In the genomic region with DNA sequence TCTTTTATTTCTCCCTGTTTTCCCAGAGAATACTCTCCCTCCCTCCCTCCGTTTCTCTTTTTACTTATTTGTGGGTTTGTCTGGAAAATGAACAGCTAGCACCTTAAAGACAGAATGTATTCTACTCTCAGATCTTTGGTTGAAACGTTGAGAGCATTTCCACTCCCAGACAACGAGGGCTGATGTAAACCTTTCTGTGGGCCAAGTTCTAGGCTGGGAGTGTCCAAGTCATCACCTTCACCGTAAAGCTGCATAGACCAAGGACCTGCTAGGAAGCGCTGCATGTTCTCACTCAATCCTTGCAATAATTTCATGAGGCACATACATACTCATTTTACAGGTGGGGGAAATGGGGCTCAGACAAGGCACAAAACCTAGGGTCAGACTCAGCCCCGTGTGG, we compare ENCODE assay signal across 8 cellular contexts. TPM values are rescaled to one million over a fixed set of nuclear protein-coding genes. Genes with fewer than 3 reads are reported as not detected.
DNase-seq lines count a peak whose midpoint lies in the region; ATAC-seq and TF ChIP-seq lines count a peak whose summit lies in the region.

No MANE protein-coding gene starts in this region.

- no peak overlapping the region for H2AFZ ChIP-seq in mammary epithelial cell (ENCODE audit: low read depth, low read length)

- no peaks in the 10 kb centered on the region for H3K27me3 Mint-ChIP-seq in stimulated activated naive CD8-positive, alpha-beta T cell treated with anti-CD3 and anti-CD28 coated beads, Interleukin-15, Interleukin-2, amounts not matched to agents 100 ng/mL and 50 ng/mL, for 24 hours

- H3K27ac Mint-ChIP-seq in stimulated activated naive CD8-positive, alpha-beta T cell treated with anti-CD3 and anti-CD28 coated beads, Interleukin-15, Interleukin-2, amounts not matched to agents 100 ng/mL and 50 ng/mL, for 24 hours, result peak overlapping the region; percentile 95

- H3K79me2 ChIP-seq in mammary epithelial cell (ENCODE audit: insufficient read depth, low read length), result peaks cover 99% of the 10 kb centered on the region

- peaks cover 30% of the 10 kb centered on the region for H4K20me1 ChIP-seq in mammary epithelial cell (ENCODE audit: insufficient read depth, low read length)

- in situ Hi-C loops in mammary epithelial cell (cut with MboI; ENCODE audit: low sequenced_read_pairs in 2 of 2), result no loop called here

- peak overlapping the region; percentile 57 for H3K4me2 ChIP-seq in mammary epithelial cell (ENCODE audit: insufficient read depth, low read depth, low read length)

- dilution Hi-C loops in mammary epithelial cell (cut with HindIII; ENCODE audit: low sequenced_read_pairs), result no loop called here

- H3K4me1 Mint-ChIP-seq in stimulated activated naive CD8-positive, alpha-beta T cell treated with anti-CD3 and anti-CD28 coated beads, Interleukin-15, Interleukin-2, amounts not matched to agents 100 ng/mL and 50 ng/mL, for 24 hours (ENCODE audit: low read depth), result peaks cover 100% of the 10 kb centered on the region

- no peak for ATAC-seq in stimulated activated naive CD8-positive, alpha-beta T cell treated with anti-CD3 and anti-CD28 coated beads, Interleukin-15, Interleukin-2, amounts not matched to agents 100 U/mL and 50 U/mL, for 24 hours
- ATAC-seq in aorta (ENCODE audit: low FRiP score), result no peak
- ATAC-seq in GM21390 (IDR thresholded peaks at IDR 0.05; ENCODE audit: unreplicated experiment), result no peak

- DNase-seq in stimulated activated naive CD8-positive, alpha-beta T cell treated with anti-CD3 and anti-CD28 coated beads, Interleukin-15, Interleukin-2, amounts not matched to agents 100 U/mL and 50 U/mL, for 24 hours, result no peak
- DNase-seq in mammary epithelial cell (no peak), aorta (no peak), NCI-H2171 treated with DMSO at 0.1 percent for 48 hours (lab: John Stamatoyannopoulos, UW) (no peak)
- DNase-seq in activated effector memory CD4-positive, alpha-beta T cell treated with Interleukin-2 at 50 U/mL for 16 hours, result no peak

- no peak overlapping the region for H3K4me3 ChIP-seq in mammary epithelial cell (replicated peaks in 1 of 3; ENCODE audit: insufficient read depth in 1 of 3, low read depth in 2 of 3, low read length in 3 of 3)
- no peak overlapping the region for H3K4me3 ChIP-seq in mucosa of stomach (ENCODE audit: low read length)
- H3K4me3 ChIP-seq in aorta (ENCODE audit: low read length in 2 of 2), result no peak overlapping the region

- H3K4me1 ChIP-seq in mammary epithelial cell (ENCODE audit: insufficient read depth, low read length) (peaks cover 92% of the 10 kb centered on the region), mucosa of stomach (ENCODE audit: control insufficient read depth, insufficient read depth, low read length) (peaks cover 89% of the 10 kb centered on the region), aorta (ENCODE audit: control insufficient read depth in 1 of 2, insufficient read depth in 2 of 2, low read length in 2 of 2) (peaks cover 13 to 15% of the 10 kb centered on the region in 2 donors)

- intact Hi-C loops in mammary epithelial cell (cut with micrococcal nuclease) (loop anchor here (1.0 kb wide), 1 partner anchor 19 kb away; no protein-coding TSS in a partner anchor), aorta (cut with DNase I) (no loop called here)

- no peak for TF ChIP-seq CTCF in mammary epithelial cell (conservative IDR thresholded peaks at IDR 0.05 in 1 of 2, IDR thresholded peaks at IDR 0.05 in 1 of 2; ENCODE audit: extremely low read depth in 1 of 2, insufficient read depth in 1 of 2, low read depth in 1 of 2, low read length in 2 of 2)

- CTCF ChIA-PET in mammary epithelial cell (lab: Charles Lee; ENCODE audit: low non-redundant PET), result no interaction called here

- H3K27me3 ChIP-seq in mammary epithelial cell (ENCODE audit: insufficient read depth, low read length) (no peaks in the 10 kb centered on the region), mucosa of stomach (ENCODE audit: control insufficient read depth, insufficient read depth, low read length) (no peaks in the 10 kb centered on the region), aorta (ENCODE audit: control insufficient read depth in 1 of 2, insufficient read depth in 2 of 2, low read length in 1 of 2) (no peaks in the 10 kb centered on the region)

- H3K9me3 ChIP-seq in mammary epithelial cell (replicated peaks; ENCODE audit: insufficient read depth, low read length) (no peaks in the 10 kb centered on the region), mucosa of stomach (ENCODE audit: control insufficient read depth, low read length) (no peaks in the 10 kb centered on the region), aorta (ENCODE audit: control insufficient read depth, low read length) (no peaks in the 10 kb centered on the region)

- H3K9ac ChIP-seq in mammary epithelial cell (ENCODE audit: insufficient read depth, low read length), result peak overlapping the region; percentile 26
- H3K9ac ChIP-seq in mucosa of stomach (ENCODE audit: low read length), result peak overlapping the region; percentile 16

- no TSS peak for BruUV-seq in mammary epithelial cell (replicated peaks; lab: Mats Ljungman, UMichigan)

- H3K27ac ChIP-seq in mammary epithelial cell (ENCODE audit: insufficient read depth, low read depth, low read length) (peak overlapping the region; percentile 23), aorta (ENCODE audit: low read depth in 1 of 2, low read length in 2 of 2) (peak overlapping the region; percentile 95 to 99)

- peaks cover 45% of the 10 kb centered on the region for H3K36me3 Mint-ChIP-seq in stimulated activated naive CD8-positive, alpha-beta T cell treated with anti-CD3 and anti-CD28 coated beads, Interleukin-15, Interleukin-2, amounts not matched to agents 100 ng/mL and 50 ng/mL, for 24 hours (ENCODE audit: low read depth)

- 17% methylated on average over 4 of the region's 6 CpGs for WGBS in mammary epithelial cell (ENCODE audit: low coverage, missing lambda C conversion rate)
- 12 to 14% methylated on average over 6 of the region's 6 CpGs for WGBS in aorta, 2 donors

- H3K36me3 ChIP-seq in mammary epithelial cell (ENCODE audit: insufficient read depth, low read length) (peaks cover 9% of the 10 kb centered on the region), mucosa of stomach (ENCODE audit: control insufficient read depth, insufficient read depth, low read length) (no peaks in the 10 kb centered on the region), aorta (ENCODE audit: control insufficient read depth in 1 of 2, insufficient read depth in 2 of 2, low read length in 1 of 2) (no peaks in the 10 kb centered on the region)

- H3K9me3 Mint-ChIP-seq in stimulated activated naive CD8-positive, alpha-beta T cell treated with anti-CD3 and anti-CD28 coated beads, Interleukin-15, Interleukin-2, amounts not matched to agents 100 ng/mL and 50 ng/mL, for 24 hours, result no peaks in the 10 kb centered on the region

- peak overlapping the region; percentile 75 for H3K4me3 Mint-ChIP-seq in stimulated activated naive CD8-positive, alpha-beta T cell treated with anti-CD3 and anti-CD28 coated beads, Interleukin-15, Interleukin-2, amounts not matched to agents 100 ng/mL and 50 ng/mL, for 24 hours

RNA-seq across cellular contexts. Expression of a gene that starts 32.4 kb away (rescaled TPM):
- total RNA-seq in mammary epithelial cell (1,000 to 10,000 TPM; 1,183 to 1,246 TPM), aorta (1,000 to 10,000 TPM; 1,564 to 1,890 TPM)
- polyA plus RNA-seq in mammary epithelial cell (295 TPM), aorta (100 to 1,000 TPM; 170 to 572 TPM)
- polyA minus RNA-seq in mammary epithelial cell, result 996 TPM
